ENCODE assay signal across 12 cellular contexts in the genomic region with DNA sequence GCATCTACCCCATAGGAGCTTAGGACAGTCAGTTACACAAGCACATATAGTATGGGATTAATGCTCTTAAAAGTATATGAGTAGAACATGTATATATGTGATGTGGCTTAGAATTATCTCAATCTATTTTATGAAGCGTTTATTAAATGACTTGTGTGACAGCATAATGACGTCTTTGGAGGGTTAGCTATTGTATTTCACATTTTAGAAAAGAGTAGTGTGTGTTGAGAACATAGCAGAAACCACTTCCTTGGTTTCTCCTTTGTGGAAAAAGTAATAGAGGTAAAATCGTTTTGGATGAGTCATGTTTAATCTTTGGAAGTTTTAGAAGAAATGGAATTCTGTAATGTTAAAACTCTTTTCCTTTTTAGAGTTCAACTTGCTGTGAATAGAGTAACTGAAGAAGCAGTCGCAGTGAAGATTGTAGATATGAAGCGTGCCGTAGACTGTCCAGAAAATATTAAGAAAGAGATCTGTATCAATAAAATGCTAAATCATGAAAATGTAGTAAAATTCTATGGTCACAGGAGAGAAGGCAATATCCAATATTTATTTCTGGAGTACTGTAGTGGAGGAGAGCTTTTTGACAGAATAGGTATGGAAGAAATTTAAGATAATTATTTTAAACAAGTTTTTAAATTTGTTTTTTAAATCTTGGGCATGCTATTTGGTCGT. TPM values are rescaled to one million over a fixed set of nuclear protein-coding genes. Genes with fewer than 3 reads are reported as not detected.
A peak's percentile ranks its signal among the peaks of the same experiment; 100 is the strongest.
DNase-seq lines count a peak whose midpoint lies in the region; ATAC-seq and TF ChIP-seq lines count a peak whose summit lies in the region.
"Had no signal": no experiment of that assay in that cellular context is flagged by ENCODE, and none has a peak within 500 bp of the region (broad histone marks: within the 10 kb centered on the region; RNA-seq: fewer than 3 reads in every experiment).

No MANE protein-coding gene starts in this region.

- DNase-seq in activated CD4-positive, alpha-beta T cell treated with anti-CD3 and anti-CD28 coated beads, Interleukin-2, amount 10 ng/mL, durations not matched to agents 7 days and 5 days: no peak
- no peak for DNase-seq in activated CD4-positive, alpha-beta T cell treated with anti-CD3 and anti-CD28 coated beads, Interleukin-2, amount 50 U/mL, for 48 hours
- DNase-seq in RWPE2 (ENCODE audit: low spot score) (no peak), epithelial cell of prostate (ENCODE audit: low read depth, low spot score) (no peak), retinal pigment epithelial cell (ENCODE audit: low read depth) (no peak), NCI-H1436 (lab: John Stamatoyannopoulos, UW) (no peak), NCI-H2081 treated with DMSO at 0.1 percent for 48 hours (lab: John Stamatoyannopoulos, UW) (no peak)
- DNase-seq: C1 segment of cervical spinal cord, psoas muscle, stomach had no signal

- peaks cover 23% of the 10 kb centered on the region for H3K36me3 Mint-ChIP-seq in activated CD4-positive, alpha-beta T cell treated with anti-CD3 and anti-CD28 coated beads, Interleukin-2, amount 10 ng/mL, durations not matched to agents 7 days and 5 days (ENCODE audit: low read depth)

- ATAC-seq in RWPE2 (ENCODE audit: low read depth): no peak
- ATAC-seq in GM19351 (IDR thresholded peaks at IDR 0.05; ENCODE audit: unreplicated experiment): no peak
- ATAC-seq: psoas muscle had no signal

- no peak for TF ChIP-seq CTCF in RWPE2 (IDR thresholded peaks at IDR 0.05; ENCODE audit: poor library complexity, severe bottlenecking)
- TF ChIP-seq CTCF in retinal pigment epithelial cell (conservative IDR thresholded peaks at IDR 0.05; ENCODE audit: low read depth, low read length): no peak

- no peaks in the 10 kb centered on the region for H3K9me3 ChIP-seq in RWPE2 (ENCODE audit: severe bottlenecking)
- H3K9me3 ChIP-seq: psoas muscle, stomach had no signal

- peaks cover 60% of the 10 kb centered on the region for H3K36me3 ChIP-seq in RWPE2 (ENCODE audit: low read depth)

- H3K4me3 Mint-ChIP-seq in activated CD4-positive, alpha-beta T cell treated with anti-CD3 and anti-CD28 coated beads, Interleukin-2, amount 10 ng/mL, durations not matched to agents 7 days and 5 days: peak overlapping the region; percentile 87

- POLR2A ChIA-PET in activated CD4-positive, alpha-beta T cell treated with anti-CD3 and anti-CD28 coated beads, Interleukin-2, amount 10 ng/mL, durations not matched to agents 7 days and 5 days (lab: Charles Lee): interaction anchor here (0.5 to 0.6 kb wide), 2 partner anchors 11 to 655 kb away, joined by 5 to 6 read pairs; no protein-coding TSS in a partner anchor

- peak overlapping the region; percentile 62 for H3K4me3 ChIP-seq in RWPE2 (ENCODE audit: severe bottlenecking)
- peak overlapping the region; percentile 86 for H3K4me3 ChIP-seq in retinal pigment epithelial cell (ENCODE audit: low read length)

- no peaks in the 10 kb centered on the region for H3K27me3 ChIP-seq in RWPE2 (ENCODE audit: insufficient read depth, poor library complexity, severe bottlenecking)
- H3K27me3 ChIP-seq: stomach had no signal

- H3K27me3 Mint-ChIP-seq in activated CD4-positive, alpha-beta T cell treated with anti-CD3 and anti-CD28 coated beads, Interleukin-2, amount 10 ng/mL, durations not matched to agents 7 days and 5 days: no peaks in the 10 kb centered on the region
- H3K27me3 Mint-ChIP-seq: dendritic cell treated with granulocyte-macrophage colony-stimulating factor and Interleukin-4, amounts not matched to agents 40 ng/mL and 50 ng/mL, for 4 days had no signal

- CTCF ChIA-PET in activated CD4-positive, alpha-beta T cell treated with anti-CD3 and anti-CD28 coated beads, Interleukin-2, amount 10 ng/mL, durations not matched to agents 7 days and 5 days (lab: Charles Lee): interaction anchor here (0.8 to 2.5 kb wide), 5 partner anchors 15 to 260 kb away, joined by 3 to 8 read pairs (median 4); a partner anchor contains a TSS

- peaks cover 17% of the 10 kb centered on the region for H3K4me1 ChIP-seq in RWPE2 (ENCODE audit: insufficient read depth, poor library complexity, severe bottlenecking)

- H3K27ac ChIP-seq in RWPE2 (ENCODE audit: poor library complexity, severe bottlenecking): peak overlapping the region; percentile 86
- H3K27ac ChIP-seq in epithelial cell of prostate: peak overlapping the region; percentile 92
- H3K27ac ChIP-seq: psoas muscle had no signal

- H3K4me1 Mint-ChIP-seq in activated CD4-positive, alpha-beta T cell treated with anti-CD3 and anti-CD28 coated beads, Interleukin-2, amount 10 ng/mL, durations not matched to agents 7 days and 5 days: peaks cover 48% of the 10 kb centered on the region

- H3K27ac Mint-ChIP-seq in activated CD4-positive, alpha-beta T cell treated with anti-CD3 and anti-CD28 coated beads, Interleukin-2, amount 10 ng/mL, durations not matched to agents 7 days and 5 days: peak overlapping the region; percentile 51

- no peaks in the 10 kb centered on the region for H3K9me3 Mint-ChIP-seq in activated CD4-positive, alpha-beta T cell treated with anti-CD3 and anti-CD28 coated beads, Interleukin-2, amount 10 ng/mL, durations not matched to agents 7 days and 5 days
- H3K9me3 Mint-ChIP-seq: dendritic cell treated with granulocyte-macrophage colony-stimulating factor and Interleukin-4, amounts not matched to agents 40 ng/mL and 50 ng/mL, for 4 days had no signal

RNA-seq across cellular contexts. Expression of a gene that starts 2.4 kb away (rescaled TPM):
- 10 to 100 TPM; 81.4 to 87.2 TPM for total RNA-seq in activated CD4-positive, alpha-beta T cell treated with anti-CD3 and anti-CD28 coated beads, Interleukin-2, amount 10 ng/mL, durations not matched to agents 7 days and 5 days

RNA-seq across cellular contexts. Expression of a gene that starts 34.7 kb away (rescaled TPM):
- total RNA-seq in activated CD4-positive, alpha-beta T cell treated with anti-CD3 and anti-CD28 coated beads, Interleukin-2, amount 10 ng/mL, durations not matched to agents 7 days and 5 days: 100 to 1,000 TPM; 105 to 127 TPM

RNA-seq across cellular contexts. Expression of a gene that starts 53.3 kb away (rescaled TPM):
- total RNA-seq in activated CD4-positive, alpha-beta T cell treated with anti-CD3 and anti-CD28 coated beads, Interleukin-2, amount 10 ng/mL, durations not matched to agents 7 days and 5 days: not detected
- total RNA-seq: psoas muscle, stomach had no signal

RNA-seq across cellular contexts. Expression of a gene that starts 58.1 kb away (rescaled TPM):
- total RNA-seq in activated CD4-positive, alpha-beta T cell treated with anti-CD3 and anti-CD28 coated beads, Interleukin-2, amount 10 ng/mL, durations not matched to agents 7 days and 5 days: 10 to 100 TPM; 37.3 to 44.3 TPM
